Comparison of ENCODE assay signal across 14 cellular contexts in the genomic region with DNA sequence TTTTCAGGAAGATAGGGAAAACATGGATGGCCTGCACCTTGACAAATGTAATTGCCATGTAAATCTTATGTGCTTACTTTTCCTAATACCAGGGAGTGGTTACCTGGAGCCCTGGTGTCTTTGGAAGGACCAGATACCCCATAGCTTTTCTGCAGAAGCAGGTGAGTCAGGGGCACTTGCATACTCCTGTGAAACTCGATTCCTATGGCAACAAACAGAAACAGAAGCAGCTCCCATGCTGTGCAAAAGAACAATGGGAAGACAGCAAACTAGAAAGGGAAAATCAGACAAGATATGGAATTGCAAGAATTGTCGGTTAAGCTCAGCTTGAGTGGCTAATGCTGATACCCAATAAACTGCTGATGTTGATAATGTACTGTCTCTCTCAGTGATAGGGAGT.
DNase-seq lines count a peak whose midpoint lies in the region; TF ChIP-seq lines count a peak whose summit lies in the region.
"Had no signal": no experiment of that assay in that cellular context is flagged by ENCODE, and none has a peak within 500 bp of the region (broad histone marks: within the 10 kb centered on the region; RNA-seq: fewer than 3 reads in every experiment).

No MANE protein-coding gene starts in this region.

- no peak for TF ChIP-seq CTCF in endodermal cell (conservative IDR thresholded peaks at IDR 0.05)
- TF ChIP-seq CTCF in brain microvascular endothelial cell (IDR thresholded peaks at IDR 0.05; ENCODE audit: low read depth, low read length, missing control alignments): no peak

- peaks cover 49% of the 10 kb centered on the region for H3K9me3 Mint-ChIP-seq in endodermal cell

- H3K27ac ChIP-seq in Karpas-422 (ENCODE audit: low read length) (peak overlapping the region; percentile 92; the same call in 1 of the 2 replicates), endodermal cell (ENCODE audit: low read depth, low read length) (no peak overlapping the region), brain microvascular endothelial cell (no peak overlapping the region)
- H3K27ac ChIP-seq: SJSA1 had no signal

- H3K4me3 ChIP-seq in Karpas-422 (ENCODE audit: low read length) (no peak overlapping the region), endodermal cell (ENCODE audit: low read length) (no peak overlapping the region), brain microvascular endothelial cell (ENCODE audit: low read depth, low read length) (no peak overlapping the region)
- H3K4me3 ChIP-seq: SJSA1 had no signal

- no peaks in the 10 kb centered on the region for H3K79me2 ChIP-seq in Karpas-422 (ENCODE audit: low read length)

- no peaks in the 10 kb centered on the region for H3K9me2 ChIP-seq in Karpas-422 (replicated peaks; ENCODE audit: insufficient read depth, low read length)

- no peaks in the 10 kb centered on the region for H3K36me3 ChIP-seq in Karpas-422 (ENCODE audit: insufficient read depth, low read length)
- H3K36me3 ChIP-seq in endodermal cell (ENCODE audit: control insufficient read depth, insufficient read depth, low read length): no peaks in the 10 kb centered on the region
- no peaks in the 10 kb centered on the region for H3K36me3 ChIP-seq in brain microvascular endothelial cell (replicated peaks)
- H3K36me3 ChIP-seq: BLaER1 treated with 17β-estradiol and CSF1 and Interleukin-3, amounts not matched to agents 10 nM and 100 nM; SJSA1 had no signal

- DNase-seq in NCI-H187 treated with DMSO at 0.1 percent for 48 hours (lab: John Stamatoyannopoulos, UW): peak; percentile 14
- DNase-seq in NCI-H187 (lab: John Stamatoyannopoulos, UW): no peak
- DNase-seq in Karpas-422: no peak
- DNase-seq in endodermal cell: peak; percentile 57
- DNase-seq in stimulated activated CD4-positive, alpha-beta T cell treated with anti-CD3 and anti-CD28 coated beads, Interleukin-4, amount 100 ng/mL, for 4 hours: no peak
- no peak for DNase-seq in activated naive CD4-positive, alpha-beta T cell (lab: John Stamatoyannopoulos, UW)
- DNase-seq in activated effector memory CD4-positive, alpha-beta T cell treated with Interleukin-2 at 50 U/mL for 16 hours: no peak
- DNase-seq in brain microvascular endothelial cell: no peak
- DNase-seq: MM.1S, NCI-H1092 treated with DMSO at 0.1 percent for 48 hours, NCI-H1694 treated with DMSO at 0.1 percent for 48 hours, NCI-H526 treated with DMSO at 0.1 percent for 48 hours had no signal

- H3K9ac ChIP-seq in Karpas-422 (ENCODE audit: low read length) (no peak overlapping the region), endodermal cell (ENCODE audit: extremely low read depth, low read length, poor library complexity, severe bottlenecking) (no peak overlapping the region)
- H3K9ac ChIP-seq: BLaER1 treated with 17β-estradiol and CSF1 and Interleukin-3, amounts not matched to agents 10 nM and 100 nM had no signal

- no peak overlapping the region for H3K4me3 Mint-ChIP-seq in endodermal cell

- H3K27me3 ChIP-seq in Karpas-422 (ENCODE audit: low read length): no peaks in the 10 kb centered on the region
- H3K27me3 ChIP-seq in endodermal cell (ENCODE audit: control insufficient read depth, insufficient read depth, low read length, poor library complexity, severe bottlenecking): peaks cover 54% of the 10 kb centered on the region
- no peaks in the 10 kb centered on the region for H3K27me3 ChIP-seq in brain microvascular endothelial cell (replicated peaks)
- H3K27me3 ChIP-seq: BLaER1 treated with 17β-estradiol and CSF1 and Interleukin-3, amounts not matched to agents 10 nM and 100 nM; SJSA1 had no signal

- no peaks in the 10 kb centered on the region for H3K9me3 ChIP-seq in Karpas-422 (ENCODE audit: low read length)
- H3K9me3 ChIP-seq in endodermal cell (ENCODE audit: control insufficient read depth, low read length): no peaks in the 10 kb centered on the region
- H3K9me3 ChIP-seq: SJSA1 had no signal

- no peak overlapping the region for H3K4me2 ChIP-seq in Karpas-422 (ENCODE audit: low read depth, low read length, poor library complexity, severe bottlenecking)

- peak overlapping the region; percentile 40; the same call in 1 of the 2 replicates for H2AFZ ChIP-seq in Karpas-422 (ENCODE audit: low read length)

- H3K4me1 Mint-ChIP-seq in endodermal cell: peaks cover 16% of the 10 kb centered on the region

- no peaks in the 10 kb centered on the region for H3K36me3 Mint-ChIP-seq in endodermal cell (ENCODE audit: low read depth)

- in situ Hi-C loops in brain microvascular endothelial cell (cut with HindIII; ENCODE audit: low pct_ligation_motif_present, low sequenced_read_pairs): no loop called here

- peaks cover 6% of the 10 kb centered on the region for H3K27me3 Mint-ChIP-seq in endodermal cell (ENCODE audit: insufficient read depth)

- H3K27ac Mint-ChIP-seq in endodermal cell: no peak overlapping the region

- WGBS in endodermal cell (ENCODE audit: insufficient coverage in 1 of 2, insufficient read length in 1 of 2), 2 experiments: 36 to 50% methylated on average over 1 to 2 of the region's 2 CpGs

- H4K20me1 ChIP-seq in Karpas-422 (ENCODE audit: insufficient read depth, low read depth, low read length): no peaks in the 10 kb centered on the region
- H4K20me1 ChIP-seq: BLaER1 treated with 17β-estradiol and CSF1 and Interleukin-3, amounts not matched to agents 10 nM and 100 nM had no signal

- H3K4me1 ChIP-seq in Karpas-422 (ENCODE audit: low read length) (peaks cover 41% of the 10 kb centered on the region), endodermal cell (ENCODE audit: control insufficient read depth, insufficient read depth, low read length) (no peaks in the 10 kb centered on the region)
- H3K4me1 ChIP-seq: SJSA1 had no signal

Comparison
In these comparisons a context has a peak if more than half of its experiments do, and no peak if none do; other contexts are left out.
1. DNase-seq: peak in NCI-H187 treated with DMSO at 0.1 percent for 48 hours (single experiment) and endodermal cell (single experiment); none in NCI-H187 (0 of 2), Karpas-422 (single experiment), stimulated activated CD4-positive, alpha-beta T cell treated with anti-CD3 and anti-CD28 coated beads, Interleukin-4, amount 100 ng/mL, for 4 hours (0 of 2), activated naive CD4-positive, alpha-beta T cell (0 of 4), activated effector memory CD4-positive, alpha-beta T cell treated with Interleukin-2 at 50 U/mL for 16 hours (single experiment) and brain microvascular endothelial cell (single experiment).